ENCODE assay signal across 8 cellular contexts in the genomic region with DNA sequence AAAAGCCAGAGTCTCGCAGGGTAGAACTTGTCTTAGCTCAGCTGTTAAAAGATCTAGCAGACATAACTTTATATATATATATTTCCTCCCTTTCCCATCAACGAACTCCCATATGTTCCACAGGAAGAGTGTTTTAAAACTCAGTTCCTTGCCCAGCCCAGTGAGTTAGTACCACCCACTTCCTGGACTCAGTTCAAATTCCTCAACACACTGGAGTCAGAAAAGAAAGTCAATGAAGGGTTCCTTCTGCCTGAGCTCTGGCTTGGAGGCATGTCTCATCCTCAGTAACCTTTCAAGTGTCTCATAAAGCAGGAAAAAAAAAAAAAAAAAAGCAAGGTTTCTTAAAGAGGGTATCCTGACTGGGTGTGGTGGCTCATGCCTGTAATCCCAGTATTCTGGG. TPM values are rescaled to one million over a fixed set of nuclear protein-coding genes. Genes with fewer than 3 reads are reported as not detected.
DNase-seq lines count a peak whose midpoint lies in the region; ATAC-seq and TF ChIP-seq lines count a peak whose summit lies in the region.

No MANE protein-coding gene starts in this region.

- peaks cover 32% of the 10 kb centered on the region for H3K36me3 ChIP-seq in CD8-positive, alpha-beta T cell (ENCODE audit: insufficient read depth, low read length)
- peaks cover 92% of the 10 kb centered on the region for H3K36me3 ChIP-seq in RWPE2 (ENCODE audit: low read depth)

- no peak for TF ChIP-seq CTCF in CD8-positive, alpha-beta T cell (IDR thresholded peaks at IDR 0.05)
- TF ChIP-seq CTCF in RWPE2 (IDR thresholded peaks at IDR 0.05; ENCODE audit: poor library complexity, severe bottlenecking): no peak
- TF ChIP-seq CTCF in neural crest cell (conservative IDR thresholded peaks at IDR 0.05): no peak
- TF ChIP-seq CTCF in GM20000 (IDR thresholded peaks at IDR 0.05; ENCODE audit: extremely low read depth, missing control alignments): no peak

- no peaks in the 10 kb centered on the region for H3K27me3 ChIP-seq in CD8-positive, alpha-beta T cell (ENCODE audit: insufficient read depth, low read length)
- H3K27me3 ChIP-seq in RWPE2 (ENCODE audit: insufficient read depth, poor library complexity, severe bottlenecking): no peaks in the 10 kb centered on the region

- peak overlapping the region; percentile 86 for H3K27ac Mint-ChIP-seq in CD8-positive, alpha-beta T cell
- no peak overlapping the region for H3K27ac Mint-ChIP-seq in neural crest cell (ENCODE audit: unreplicated experiment)

- no peaks in the 10 kb centered on the region for H3K27me3 Mint-ChIP-seq in CD8-positive, alpha-beta T cell (ENCODE audit: low read depth)
- H3K27me3 Mint-ChIP-seq in neural crest cell (ENCODE audit: low read depth): no peaks in the 10 kb centered on the region

- peak overlapping the region; percentile 58 for H3K4me3 Mint-ChIP-seq in CD8-positive, alpha-beta T cell
- peak overlapping the region; percentile 15 for H3K4me3 Mint-ChIP-seq in neural crest cell

- intact Hi-C loops in CD8-positive, alpha-beta T cell (cut with DNase I, micrococcal nuclease): no loop called here

- H3K9me3 ChIP-seq in CD8-positive, alpha-beta T cell (ENCODE audit: low read length): no peaks in the 10 kb centered on the region
- H3K9me3 ChIP-seq in RWPE2 (ENCODE audit: severe bottlenecking): no peaks in the 10 kb centered on the region

- POLR2A ChIA-PET in CD8-positive, alpha-beta T cell (lab: Charles Lee): no interaction called here

- ATAC-seq in CD8-positive, alpha-beta T cell: peak; percentile 21
- peak; percentile 76 for ATAC-seq in RWPE2 (ENCODE audit: low read depth)

- H3K4me3 ChIP-seq in CD8-positive, alpha-beta T cell (ENCODE audit: low read depth, low read length): no peak overlapping the region
- no peak overlapping the region for H3K4me3 ChIP-seq in RWPE2 (ENCODE audit: severe bottlenecking)

- no peak for DNase-seq in CD8-positive, alpha-beta T cell
- no peak for DNase-seq in RWPE2 (ENCODE audit: low spot score)
- DNase-seq in epithelial cell of prostate (ENCODE audit: low read depth, low spot score): no peak
- no peak for DNase-seq in neural crest cell (ENCODE audit: low read depth, low spot score)
- no peak for DNase-seq in NCI-H2171 (lab: John Stamatoyannopoulos, UW)
- DNase-seq in GM20000 (ENCODE audit: low spot score): no peak
- DNase-seq in activated CD4-positive, CD25-positive, alpha-beta regulatory T cell (lab: John Stamatoyannopoulos, UW): no peak
- DNase-seq in retina: no peak

- H3K9me3 Mint-ChIP-seq in CD8-positive, alpha-beta T cell: no peaks in the 10 kb centered on the region
- no peaks in the 10 kb centered on the region for H3K9me3 Mint-ChIP-seq in neural crest cell

- H3K36me3 Mint-ChIP-seq in CD8-positive, alpha-beta T cell: peaks cover 75% of the 10 kb centered on the region
- peaks cover 15% of the 10 kb centered on the region for H3K36me3 Mint-ChIP-seq in neural crest cell (ENCODE audit: low read depth)

- CTCF ChIA-PET in CD8-positive, alpha-beta T cell (lab: Charles Lee): interaction anchor here (1.2 kb wide), 1 partner anchor 158 kb away, joined by 3 read pairs; no protein-coding TSS in a partner anchor

- no peak overlapping the region for H3K27ac ChIP-seq in CD8-positive, alpha-beta T cell (ENCODE audit: low read depth, low read length)
- H3K27ac ChIP-seq in RWPE2 (ENCODE audit: poor library complexity, severe bottlenecking) (peak overlapping the region; percentile 27), epithelial cell of prostate (peak overlapping the region; percentile 40)

- H3K4me1 ChIP-seq in CD8-positive, alpha-beta T cell (ENCODE audit: insufficient read depth, low read length): peaks cover 61% of the 10 kb centered on the region
- H3K4me1 ChIP-seq in RWPE2 (ENCODE audit: insufficient read depth, poor library complexity, severe bottlenecking): peaks cover 29% of the 10 kb centered on the region

- H3K4me1 Mint-ChIP-seq in CD8-positive, alpha-beta T cell (ENCODE audit: low read depth): peaks cover 70% of the 10 kb centered on the region
- peaks cover 41% of the 10 kb centered on the region for H3K4me1 Mint-ChIP-seq in neural crest cell

RNA-seq across cellular contexts. Expression of a gene that starts 15.6 kb away (rescaled TPM):
- 100 to 1,000 TPM; 341 to 347 TPM for total RNA-seq in CD8-positive, alpha-beta T cell
- 364 and 373 TPM in 2 replicates for total RNA-seq in neural crest cell

RNA-seq across cellular contexts. Expression of a gene that starts 21.5 kb away (rescaled TPM):
- under 1 TPM in 1 of 2 experiments, not detected in 1; 0.17 TPM for total RNA-seq in CD8-positive, alpha-beta T cell
- total RNA-seq in neural crest cell: 0.05 TPM in 1 of 2 replicates, not detected in the other

RNA-seq across cellular contexts. Expression of a gene that starts 29.8 kb away (rescaled TPM):
- total RNA-seq in CD8-positive, alpha-beta T cell: not detected
- not detected in 2 replicates for total RNA-seq in neural crest cell

RNA-seq across cellular contexts. Expression of a gene that starts 44.4 kb away (rescaled TPM):
- 100 to 1,000 TPM; 212 to 226 TPM for total RNA-seq in CD8-positive, alpha-beta T cell
- total RNA-seq in neural crest cell: 256 and 258 TPM in 2 replicates
